In the genomic region with DNA sequence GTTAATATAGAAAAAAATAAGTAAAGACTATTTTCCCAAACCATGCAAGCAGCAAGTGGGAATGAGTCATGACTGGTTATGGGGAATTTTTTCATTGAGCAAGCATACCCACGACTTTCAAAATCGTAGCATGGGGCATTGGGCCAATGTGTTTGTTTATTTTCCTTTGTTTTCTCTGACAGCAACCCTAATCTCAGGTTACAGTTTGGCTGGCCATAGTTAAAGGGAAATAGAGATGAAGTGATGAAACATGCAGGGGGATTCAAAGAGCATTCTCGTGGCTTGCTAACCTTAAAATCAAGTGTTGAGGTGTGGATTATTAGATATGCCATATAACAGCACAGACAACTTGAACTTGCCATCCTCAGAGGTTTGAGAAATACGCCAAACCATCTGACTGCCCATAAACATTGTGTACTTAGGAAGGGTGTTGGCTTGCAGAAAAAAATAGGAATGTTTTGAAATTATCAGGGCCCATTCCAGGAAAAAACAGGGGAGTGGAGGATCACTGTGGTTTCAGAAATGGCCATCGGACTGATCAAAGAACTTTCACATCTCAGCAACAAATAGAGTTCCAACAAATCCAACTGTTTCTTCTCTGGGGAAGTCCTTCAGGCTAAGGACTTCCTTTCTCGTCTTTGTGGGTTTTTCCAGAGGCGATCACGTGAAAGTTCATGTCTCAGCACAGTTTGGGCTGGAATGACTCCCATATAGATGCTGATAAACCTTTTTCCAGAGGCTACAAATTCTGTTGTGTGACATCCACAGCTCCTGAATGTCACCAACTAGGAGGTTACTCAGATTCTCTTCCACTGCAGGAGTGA, we compare ENCODE assay signal across 1 cellular context.
TF ChIP-seq lines count a peak whose summit lies in the region.

No MANE protein-coding gene starts in this region.

TF ChIP-seq in WTC11, 78 proteins besides CTCF, POLR2A, EP300 and RAD21 (continued from another document):
- TF ChIP-seq, protein P1, sequence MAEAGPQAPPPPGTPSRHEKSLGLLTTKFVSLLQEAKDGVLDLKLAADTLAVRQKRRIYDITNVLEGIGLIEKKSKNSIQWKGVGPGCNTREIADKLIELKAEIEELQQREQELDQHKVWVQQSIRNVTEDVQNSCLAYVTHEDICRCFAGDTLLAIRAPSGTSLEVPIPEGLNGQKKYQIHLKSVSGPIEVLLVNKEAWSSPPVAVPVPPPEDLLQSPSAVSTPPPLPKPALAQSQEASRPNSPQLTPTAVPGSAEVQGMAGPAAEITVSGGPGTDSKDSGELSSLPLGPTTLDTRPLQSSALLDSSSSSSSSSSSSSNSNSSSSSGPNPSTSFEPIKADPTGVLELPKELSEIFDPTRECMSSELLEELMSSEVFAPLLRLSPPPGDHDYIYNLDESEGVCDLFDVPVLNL (CRISPR knock-in tag; IDR thresholded peaks at IDR 0.05; ENCODE audit: borderline replicate concordance, low read depth), result no peak
